Comparison of ENCODE assay signal across 8 cellular contexts in genomic region chr3:122564155-122564912, GRCh38. TPM values are rescaled to one million over a fixed set of nuclear protein-coding genes. Genes with fewer than 3 reads are reported as not detected.
DNase-seq lines count a peak whose midpoint lies in the region; ATAC-seq and TF ChIP-seq lines count a peak whose summit lies in the region.

Gene DTX3L (plus strand): TSS chr3:122564338. CDS start chr3:122564427, 89 bp downstream.
Gene PARP9 (minus strand): TSS chr3:122564300. CDS start chr3:122559620, 4,680 bp downstream.

- H3K27me3 Mint-ChIP-seq in activated naive CD4-positive, alpha-beta T cell treated with anti-CD3 and anti-CD28 coated beads, Interleukin-2, amount 50 U/mL, for 24 hours = no peaks in the 10 kb centered on the region

- peak within 1 kb of the TSS; percentile 86 for H3K9ac ChIP-seq in Loucy (ENCODE audit: low read depth, low read length, poor library complexity, severe bottlenecking)

- H3K4me3 ChIP-seq in Loucy (ENCODE audit: low read length, poor library complexity, severe bottlenecking) = peak within 1 kb of the TSS; percentile 84

- no peaks in the 10 kb centered on the region for H3K9me3 Mint-ChIP-seq in activated naive CD4-positive, alpha-beta T cell treated with anti-CD3 and anti-CD28 coated beads, Interleukin-2, amount 50 U/mL, for 24 hours

- peak; percentile 97 for ATAC-seq in SK-N-SH treated with all-trans-retinoic acid at 6 μM for 48 hours

- peaks cover 84% of the 10 kb centered on the region for H3K4me1 Mint-ChIP-seq in activated naive CD4-positive, alpha-beta T cell treated with anti-CD3 and anti-CD28 coated beads, Interleukin-2, amount 50 U/mL, for 24 hours

- DNase-seq in EH (ENCODE audit: low read depth) (peak; percentile 87), H4 (ENCODE audit: low spot score) (peak; percentile 88), germinal center (ENCODE audit: low spot score) (peak; percentile 87), occipital lobe (lab: John Stamatoyannopoulos, UW) (peak; percentile 49), superior temporal gyrus (ENCODE audit: extremely low spot score) (peak; percentile 54)

- H3K36me3 Mint-ChIP-seq in activated naive CD4-positive, alpha-beta T cell treated with anti-CD3 and anti-CD28 coated beads, Interleukin-2, amount 50 U/mL, for 24 hours = peaks cover 22% of the 10 kb centered on the region

- H3K79me2 ChIP-seq in Loucy (ENCODE audit: insufficient read depth, low read length) = peaks cover 27% of the 10 kb centered on the region

- no peaks in the 10 kb centered on the region for H3K27me3 ChIP-seq in Loucy (ENCODE audit: insufficient read depth, low read length, poor library complexity, severe bottlenecking)

- TF ChIP-seq CTCF in Loucy (conservative IDR thresholded peaks at IDR 0.05; ENCODE audit: low read length) = no peak

- H3K4me2 ChIP-seq in Loucy (ENCODE audit: low read depth, low read length, poor library complexity, severe bottlenecking) = peak within 1 kb of the TSS; percentile 78

- no peaks in the 10 kb centered on the region for H3F3A ChIP-seq in Loucy (ENCODE audit: low read depth)

- no peaks in the 10 kb centered on the region for H3K9me3 ChIP-seq in Loucy (ENCODE audit: insufficient read depth, low read depth, low read length)

- H3K4me1 ChIP-seq in Loucy (ENCODE audit: insufficient read depth, low read length, poor library complexity, severe bottlenecking) = peaks cover 38% of the 10 kb centered on the region

- peak within 1 kb of the TSS; percentile 82 for H2AFZ ChIP-seq in Loucy (ENCODE audit: low read length)

- H3K4me3 Mint-ChIP-seq in activated naive CD4-positive, alpha-beta T cell treated with anti-CD3 and anti-CD28 coated beads, Interleukin-2, amount 50 U/mL, for 24 hours = peak within 1 kb of the TSS; percentile 99

- H3K36me3 ChIP-seq in Loucy (ENCODE audit: insufficient read depth, low read length) = no peaks in the 10 kb centered on the region

- H3K9me2 ChIP-seq in Loucy (replicated peaks; ENCODE audit: low read depth, low read length) = no peaks in the 10 kb centered on the region

- H3K27ac Mint-ChIP-seq in activated naive CD4-positive, alpha-beta T cell treated with anti-CD3 and anti-CD28 coated beads, Interleukin-2, amount 50 U/mL, for 24 hours = peak within 1 kb of the TSS; percentile 100

- no peaks in the 10 kb centered on the region for H4K20me1 ChIP-seq in Loucy (ENCODE audit: insufficient read depth, low read length, poor library complexity, severe bottlenecking)

TF ChIP-seq in SK-N-SH treated with all-trans-retinoic acid at 6 μM for 48 hours, 23 proteins besides CTCF, POLR2A, EP300 and RAD21:
- TF ChIP-seq PPARA (CRISPR knock-in tag; IDR thresholded peaks at IDR 0.05; ENCODE audit: borderline replicate concordance) = no peak
- TF ChIP-seq TCF4 (CRISPR knock-in tag; IDR thresholded peaks at IDR 0.05; ENCODE audit: borderline replicate concordance) = peak; percentile 61; the same call in 1 of the 2 replicates

RNA-seq across cellular contexts. Expression of gene DTX3L, which starts in this region (rescaled TPM):
- 45.9 and 53.2 TPM in 2 replicates for total RNA-seq in H4 (2014; rRNA removed; shearing (Covaris generic))
- 4.5 TPM for total RNA-seq in occipital lobe

RNA-seq across cellular contexts. Expression of gene PARP9, which starts in this region (rescaled TPM):
- 57.9 and 67.5 TPM in 2 replicates for total RNA-seq in H4 (2014; rRNA removed; shearing (Covaris generic))
- total RNA-seq in occipital lobe = 6.1 TPM

Comparison
In these comparisons a context has a peak if more than half of its experiments do, and no peak if none do; other contexts are left out.
1. Peak in every context shown above with its lines: DNase-seq, ATAC-seq and H3K4me3 ChIP-seq.